9 cellular contexts compared by ENCODE assay signal in the genomic region with DNA sequence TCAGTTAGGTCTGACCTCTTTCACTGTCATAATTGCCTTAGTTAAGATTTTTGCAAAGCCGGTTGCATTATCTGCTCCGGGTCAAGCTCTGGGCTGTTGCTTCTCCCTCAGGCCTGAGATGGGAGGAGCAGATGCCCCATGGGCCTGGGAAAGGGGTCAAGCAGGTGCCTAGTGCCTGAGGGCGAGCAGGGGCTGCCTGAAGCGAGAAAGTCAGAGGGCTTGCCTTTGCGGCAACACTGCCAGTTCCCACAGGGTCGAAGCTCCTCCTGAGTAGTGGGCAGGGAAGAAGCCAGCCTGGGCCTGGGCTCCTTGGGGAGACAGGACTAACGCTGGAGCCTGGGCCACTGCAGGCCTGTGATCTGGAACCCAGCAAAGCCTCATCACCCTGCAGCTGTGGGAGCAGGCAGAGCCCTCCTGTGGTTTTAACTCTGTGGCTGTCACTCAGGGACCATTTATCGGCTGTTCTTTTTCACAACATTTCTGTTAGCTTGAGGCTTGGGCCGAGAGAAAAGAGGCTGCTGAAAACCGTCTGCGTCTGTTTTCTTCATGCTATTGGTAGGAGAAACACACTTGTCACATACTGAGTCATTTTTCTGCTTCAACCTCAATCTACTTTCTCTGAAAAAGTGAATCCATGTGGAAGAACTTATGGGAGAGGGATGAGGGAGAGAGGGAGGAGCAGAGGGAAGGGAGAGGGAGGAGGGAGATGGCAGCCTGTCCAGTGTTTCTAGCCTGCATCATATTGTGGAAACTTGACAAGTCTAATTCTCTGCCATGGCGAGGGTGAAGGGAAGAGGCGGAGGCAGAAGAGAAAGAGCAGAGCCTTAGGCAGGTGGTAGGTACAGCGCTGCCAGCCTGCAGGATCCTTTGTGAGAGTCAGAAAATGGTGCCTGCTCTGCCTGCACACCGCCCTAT.
DNase-seq lines count a peak whose midpoint lies in the region; ATAC-seq and TF ChIP-seq lines count a peak whose summit lies in the region.
"Had no signal": no experiment of that assay in that cellular context is flagged by ENCODE, and none has a peak within 500 bp of the region (broad histone marks: within the 10 kb centered on the region; RNA-seq: fewer than 3 reads in every experiment).

No MANE protein-coding gene starts in this region.

- ATAC-seq in CD4-positive, alpha-beta T cell (ENCODE audit: poor library complexity), result peak; percentile 78
- ATAC-seq in Panc1 (peak; percentile 50), GM21619 (IDR thresholded peaks at IDR 0.05; ENCODE audit: unreplicated experiment) (no peak), HG02885 (IDR thresholded peaks at IDR 0.05; ENCODE audit: poor library complexity, unreplicated experiment) (no peak)

- DNase-seq in CD4-positive, alpha-beta T cell, result peak in 6 of 10 experiments; percentile 27 to 55 (median 42)
- DNase-seq in HEK293T (ENCODE audit: extremely low spot score) (no peak), Panc1 (ENCODE audit: low read depth, low spot score) (no peak), fibroblast of lung (ENCODE audit: low read depth in 2 of 2) (peak; percentile 40 to 66), NCI-H128 (lab: John Stamatoyannopoulos, UW; ENCODE audit: unreplicated experiment) (no peak), D341Med (ENCODE audit: low spot score) (no peak)

- CTCF ChIA-PET in CD4-positive, alpha-beta T cell (lab: Charles Lee), result interaction anchor here (1.3 to 1.9 kb wide), 3 partner anchors 11 to 51 kb away, joined by 3 to 5 read pairs (median 4); no protein-coding TSS in a partner anchor
- CTCF ChIA-PET in HEK293T (lab: Yijun Ruan, JAX), result interaction anchor here (0.5 kb wide), 1 partner anchor 851 kb away, joined by 3 read pairs; no protein-coding TSS in a partner anchor
- CTCF ChIA-PET in Panc1 (lab: Charles Lee), result no interaction called here

- no peak for TF ChIP-seq CTCF in CD4-positive, alpha-beta T cell (IDR thresholded peaks at IDR 0.05)
- TF ChIP-seq CTCF in Panc1 (IDR thresholded peaks at IDR 0.05) (no peak), fibroblast of lung (conservative IDR thresholded peaks at IDR 0.05 in 1 of 2, IDR thresholded peaks at IDR 0.05 in 1 of 2; ENCODE audit: low read depth in 1 of 2, low read length in 2 of 2) (no peak)

- BruUV-seq in Panc1 (replicated peaks; lab: Mats Ljungman, UMichigan), result no TSS peak

- H3K36me3 Mint-ChIP-seq in CD4-positive, alpha-beta T cell (ENCODE audit: low read depth), result no peaks in the 10 kb centered on the region

- POLR2A ChIA-PET in CD4-positive, alpha-beta T cell (lab: Charles Lee), result interaction anchor here (0.6 to 1.9 kb wide), 16 partner anchors 9 to 75 kb away, joined by 3 to 13 read pairs (median 4); a partner anchor contains a TSS
- POLR2A ChIA-PET in HEK293T (lab: Yijun Ruan, JAX), result no interaction called here
- POLR2A ChIA-PET in Panc1 (lab: Charles Lee), result no interaction called here

- H2AFZ ChIP-seq in fibroblast of lung (ENCODE audit: low read length), result no peak overlapping the region

- H3K9me3 ChIP-seq in CD4-positive, alpha-beta T cell (ENCODE audit: control insufficient read depth, low read length), result no peaks in the 10 kb centered on the region
- H3K9me3 ChIP-seq in Panc1 (ENCODE audit: control insufficient read depth, insufficient read depth, low read depth, low read length) (no peaks in the 10 kb centered on the region), fibroblast of lung (ENCODE audit: control insufficient read depth, insufficient read depth, low read depth, low read length) (no peaks in the 10 kb centered on the region)
- H3K9me3 ChIP-seq: adrenal gland had no signal

- peak overlapping the region; percentile 83 for H3K4me3 Mint-ChIP-seq in CD4-positive, alpha-beta T cell

- H3K4me3 ChIP-seq in Panc1 (ENCODE audit: low read depth in 2 of 2, low read length in 2 of 2) (no peak overlapping the region), fibroblast of lung (replicated peaks in 1 of 4; ENCODE audit: control extremely low read depth in 1 of 4, insufficient read depth in 1 of 4, low read depth in 3 of 4, low read length in 4 of 4) (no peak overlapping the region)
- H3K4me3 ChIP-seq: adrenal gland had no signal

- H3K9me3 Mint-ChIP-seq in CD4-positive, alpha-beta T cell, result no peaks in the 10 kb centered on the region

- H3K4me1 ChIP-seq in Panc1 (ENCODE audit: control insufficient read depth, insufficient read depth, low read length) (no peaks in the 10 kb centered on the region), fibroblast of lung (ENCODE audit: control insufficient read depth, extremely low read depth, insufficient read depth, low read length) (no peaks in the 10 kb centered on the region)
- H3K4me1 ChIP-seq: adrenal gland had no signal

- H3K27ac ChIP-seq in CD4-positive, alpha-beta T cell (ENCODE audit: low read depth, low read length), result peak overlapping the region; percentile 52
- H3K27ac ChIP-seq in Panc1 (ENCODE audit: low read length) (peak overlapping the region; percentile 61; the same call in 1 of the 2 replicates), fibroblast of lung (ENCODE audit: insufficient read depth, low read length) (no peak overlapping the region)
- H3K27ac ChIP-seq: adrenal gland had no signal

- H3K9ac ChIP-seq in fibroblast of lung (ENCODE audit: insufficient read depth, low read length), result no peak overlapping the region

- H3K4me1 Mint-ChIP-seq in CD4-positive, alpha-beta T cell (ENCODE audit: low read depth), result peaks cover 70% of the 10 kb centered on the region

- H3K27me3 Mint-ChIP-seq in CD4-positive, alpha-beta T cell, result no peaks in the 10 kb centered on the region

- H4K20me1 ChIP-seq in fibroblast of lung (ENCODE audit: control insufficient read depth, extremely low read depth, insufficient read depth, low read length), result no peaks in the 10 kb centered on the region

- no peak overlapping the region for H3K4me2 ChIP-seq in fibroblast of lung (ENCODE audit: extremely low read depth, insufficient read depth, low read length)

- no peaks in the 10 kb centered on the region for H3K79me2 ChIP-seq in fibroblast of lung (ENCODE audit: control insufficient read depth, insufficient read depth, low read length)

- intact Hi-C loops in CD4-positive, alpha-beta T cell (cut with DNase I, micrococcal nuclease), result loop anchor here in 1 of 2 experiments (2.0 kb wide), 1 partner anchor 30 kb away; no protein-coding TSS in a partner anchor
- intact Hi-C loops in Panc1 (cut with micrococcal nuclease; ENCODE audit: unreplicated experiment), result no loop called here

- no peaks in the 10 kb centered on the region for H3K36me3 ChIP-seq in Panc1 (ENCODE audit: control insufficient read depth, insufficient read depth, low read length)
- no peaks in the 10 kb centered on the region for H3K36me3 ChIP-seq in fibroblast of lung (ENCODE audit: control insufficient read depth, insufficient read depth, low read length)
- H3K36me3 ChIP-seq: adrenal gland had no signal

- no peaks in the 10 kb centered on the region for H3K27me3 ChIP-seq in CD4-positive, alpha-beta T cell (ENCODE audit: control insufficient read depth, insufficient read depth, low read length)
- H3K27me3 ChIP-seq in Panc1 (ENCODE audit: control insufficient read depth, insufficient read depth, low read length), result no peaks in the 10 kb centered on the region
- no peaks in the 10 kb centered on the region for H3K27me3 ChIP-seq in fibroblast of lung (ENCODE audit: control insufficient read depth, insufficient read depth, low read length)
- H3K27me3 ChIP-seq: adrenal gland had no signal

- H3K27ac Mint-ChIP-seq in CD4-positive, alpha-beta T cell, result peak overlapping the region; percentile 99

- in situ Hi-C loops in Panc1 (cut with HindIII; ENCODE audit: low pct_unique_long_range_greater_than_20kb, low sequenced_read_pairs), result no loop called here

TF ChIP-seq in HEK293T, 16 proteins besides CTCF, POLR2A, EP300 and RAD21:
- TF ChIP-seq, protein P1, sequence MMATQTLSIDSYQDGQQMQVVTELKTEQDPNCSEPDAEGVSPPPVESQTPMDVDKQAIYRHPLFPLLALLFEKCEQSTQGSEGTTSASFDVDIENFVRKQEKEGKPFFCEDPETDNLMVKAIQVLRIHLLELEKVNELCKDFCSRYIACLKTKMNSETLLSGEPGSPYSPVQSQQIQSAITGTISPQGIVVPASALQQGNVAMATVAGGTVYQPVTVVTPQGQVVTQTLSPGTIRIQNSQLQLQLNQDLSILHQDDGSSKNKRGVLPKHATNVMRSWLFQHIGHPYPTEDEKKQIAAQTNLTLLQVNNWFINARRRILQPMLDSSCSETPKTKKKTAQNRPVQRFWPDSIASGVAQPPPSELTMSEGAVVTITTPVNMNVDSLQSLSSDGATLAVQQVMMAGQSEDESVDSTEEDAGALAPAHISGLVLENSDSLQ (IDR thresholded peaks at IDR 0.05), result peak; percentile 94
- TF ChIP-seq LEF1 (IDR thresholded peaks at IDR 0.05; ENCODE audit: borderline replicate concordance) (no peak), HDGF (IDR thresholded peaks at IDR 0.05; ENCODE audit: borderline replicate concordance) (no peak)
TF ChIP-seq in HEK293T: peak in this region for 1.

Comparison
In these comparisons a context has a peak if more than half of its experiments do, and no peak if none do; other contexts are left out.
1. ATAC-seq: peak in CD4-positive, alpha-beta T cell (single experiment) and Panc1 (single experiment); none in GM21619 (single experiment) and HG02885 (single experiment).
2. DNase-seq: peak in CD4-positive, alpha-beta T cell (6 of 10) and fibroblast of lung (2 of 2); none in HEK293T (single experiment), Panc1 (single experiment), NCI-H128 (single experiment) and D341Med (single experiment).